In genomic region chr10:72272689-72273409, GRCh38 we compare ENCODE assay signal across 8 cellular contexts. TPM values are rescaled to one million over a fixed set of nuclear protein-coding genes. Genes with fewer than 3 reads are reported as not detected.
DNase-seq lines count a peak whose midpoint lies in the region; ATAC-seq, FAIRE-seq and TF ChIP-seq lines count a peak whose summit lies in the region.

No MANE protein-coding gene starts in this region.

- peak; percentile 86 to 95 for DNase-seq in A549 (ENCODE audit: low read depth in 1 of 2, low spot score in 1 of 2)
- DNase-seq in GM03348 (ENCODE audit: low spot score), result peak; percentile 96
- peak; percentile 100 for DNase-seq in NCI-H460 (ENCODE audit: extremely low read depth, low read depth)
- peak; percentile 73 to 74 for DNase-seq in activated T-cell treated with anti-CD3 and anti-CD28 coated beads, Interleukin-2, amount 50 U/mL, for 48 hours
- peak; percentile 95 for DNase-seq in fibroblast of mammary gland (ENCODE audit: low read depth)
- DNase-seq in ureter (ENCODE audit: low spot score), result peak; percentile 93

- peak overlapping the region; percentile 75 for H3K4me2 ChIP-seq in A549

- TF ChIP-seq CTCF in A549 (IDR thresholded peaks at IDR 0.05) (no peak), fibroblast of mammary gland (conservative IDR thresholded peaks at IDR 0.05; ENCODE audit: control insufficient read depth, insufficient read depth, low read depth, low read length) (no peak)

- peak; percentile 64 to 69 for ATAC-seq in A549
- peak; percentile 15 for ATAC-seq in HG02938 (IDR thresholded peaks at IDR 0.05; ENCODE audit: unreplicated experiment)

- peak overlapping the region; percentile 77 for H3K9ac ChIP-seq in muscle layer of colon (ENCODE audit: low read length)

- no peaks in the 10 kb centered on the region for H3K27me3 ChIP-seq in muscle layer of colon (ENCODE audit: control insufficient read depth in 1 of 2, insufficient read depth in 2 of 2, low read length in 2 of 2)

- no peaks in the 10 kb centered on the region for H3K36me3 ChIP-seq in muscle layer of colon (ENCODE audit: insufficient read depth, low read length)

- POLR2A ChIA-PET in A549 (lab: Yijun Ruan, JAX), result interaction anchor here (0.6 to 6.8 kb wide), 48 partner anchors 8 to 1098 kb away, joined by 3 to 197 read pairs (median 7); partner anchors contain the start of genes ANAPC16, ASCC1, CHST3 and DNAJB12

- H3K4me1 ChIP-seq in A549 (peaks cover 45% of the 10 kb centered on the region), muscle layer of colon (ENCODE audit: insufficient read depth, low read length) (peaks cover 15% of the 10 kb centered on the region)

- TF ChIP-seq EP300 in A549 (IDR thresholded peaks at IDR 0.05), result peak; percentile 83 to 90; a peak in 3 of 5 replicates

- FAIRE-seq in A549 (lab: Jason Lieb, UNC), result no peak

- H3K4me3 ChIP-seq in A549 (peak overlapping the region; percentile 67), fibroblast of mammary gland (ENCODE audit: control insufficient read depth, low read depth, low read length) (peak overlapping the region; percentile 76), muscle layer of colon (ENCODE audit: low read depth in 1 of 2, low read length in 2 of 2) (peak overlapping the region; percentile 59 to 96)

- peak; percentile 26; the same call in 1 of the 2 replicates for TF ChIP-seq POLR2A in A549 (IDR thresholded peaks at IDR 0.05; ENCODE audit: low read length)

- CTCF ChIA-PET in A549 (lab: Yijun Ruan, JAX), result interaction anchor here (0.6 to 8.9 kb wide), 17 partner anchors 9 to 146 kb away, joined by 3 to 94 read pairs (median 7); partner anchors contain the start of gene ANAPC16

- H3K9me3 ChIP-seq in A549 (no peaks in the 10 kb centered on the region), muscle layer of colon (ENCODE audit: low read length) (no peaks in the 10 kb centered on the region)

- under 1% methylated on average over 18 of the region's 28 CpGs for WGBS in A549 (ENCODE audit: missing lambda C conversion rate)

- TF ChIP-seq RAD21 in A549 (conservative IDR thresholded peaks at IDR 0.05 in 1 of 2, IDR thresholded peaks at IDR 0.05 in 1 of 2), result peak in 1 of 2 experiments; percentile 62; a peak in 3 of 5 replicates

- H3K27ac ChIP-seq in A549 (peak overlapping the region; percentile 97 to 100), muscle layer of colon (ENCODE audit: low read depth, low read length) (peak overlapping the region; percentile 82)

TF ChIP-seq in A549, 52 proteins besides CTCF, POLR2A, EP300 and RAD21:
- TF ChIP-seq USF2 (IDR thresholded peaks at IDR 0.05) (no peak), SMC3 (IDR thresholded peaks at IDR 0.05) (peak; percentile 52; the same call in 2 of the 3 replicates), NFE2L2 (conservative IDR thresholded peaks at IDR 0.05; ENCODE audit: low read length) (no peak), BCL3 (IDR thresholded peaks at IDR 0.05) (no peak; the same call in 1 of the 3 replicates), CHD4 (IDR thresholded peaks at IDR 0.05; ENCODE audit: borderline replicate concordance) (no peak), JUN (IDR thresholded peaks at IDR 0.05) (peak; percentile 86 to 93; a peak in 4 of 5 replicates), RARB (CRISPR knock-in tag; IDR thresholded peaks at IDR 0.05) (0 out of 2 replicates have a peak, but pooled peaks have one; percentile 64), NPAS2 (CRISPR knock-in tag; IDR thresholded peaks at IDR 0.05; ENCODE audit: borderline replicate concordance) (no peak), TFCP2L1 (CRISPR knock-in tag; IDR thresholded peaks at IDR 0.05) (0 out of 2 replicates have a peak, but pooled peaks have one; percentile 10), KDM1A (IDR thresholded peaks at IDR 0.05; ENCODE audit: low read depth) (peak; percentile 49; the same call in 1 of the 2 replicates), HOXB13 (CRISPR knock-in tag; IDR thresholded peaks at IDR 0.05; ENCODE audit: low read depth) (peak; percentile 65; the same call in 1 of the 2 replicates), JUNB (IDR thresholded peaks at IDR 0.05) (0 out of 2 replicates have a peak, but pooled peaks have one; percentile 31), CEBPB (IDR thresholded peaks at IDR 0.05) (peak; percentile 92 to 93), FOSL2 (IDR thresholded peaks at IDR 0.05) (no peak), FOSL2 (CRISPR knock-in tag; IDR thresholded peaks at IDR 0.05) (0 out of 2 replicates have a peak, but pooled peaks have one; percentile 4), RFX5 (IDR thresholded peaks at IDR 0.05) (peak; percentile 17; the same call in 1 of the 2 replicates), FOXS1 (CRISPR knock-in tag; IDR thresholded peaks at IDR 0.05) (no peak), HEYL (CRISPR knock-in tag; IDR thresholded peaks at IDR 0.05) (no peak), CBX8 (IDR thresholded peaks at IDR 0.05) (no peak)
- TF ChIP-seq, protein P1, sequence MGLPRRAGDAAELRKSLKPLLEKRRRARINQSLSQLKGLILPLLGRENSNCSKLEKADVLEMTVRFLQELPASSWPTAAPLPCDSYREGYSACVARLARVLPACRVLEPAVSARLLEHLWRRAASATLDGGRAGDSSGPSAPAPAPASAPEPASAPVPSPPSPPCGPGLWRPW (IDR thresholded peaks at IDR 0.05), result peak; percentile 73
- TF ChIP-seq, protein P2, sequence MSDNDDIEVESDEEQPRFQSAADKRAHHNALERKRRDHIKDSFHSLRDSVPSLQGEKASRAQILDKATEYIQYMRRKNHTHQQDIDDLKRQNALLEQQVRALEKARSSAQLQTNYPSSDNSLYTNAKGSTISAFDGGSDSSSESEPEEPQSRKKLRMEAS (IDR thresholded peaks at IDR 0.05), result 0 out of 2 replicates have a peak, but pooled peaks have one; percentile 37
- TF ChIP-seq, protein P3, sequence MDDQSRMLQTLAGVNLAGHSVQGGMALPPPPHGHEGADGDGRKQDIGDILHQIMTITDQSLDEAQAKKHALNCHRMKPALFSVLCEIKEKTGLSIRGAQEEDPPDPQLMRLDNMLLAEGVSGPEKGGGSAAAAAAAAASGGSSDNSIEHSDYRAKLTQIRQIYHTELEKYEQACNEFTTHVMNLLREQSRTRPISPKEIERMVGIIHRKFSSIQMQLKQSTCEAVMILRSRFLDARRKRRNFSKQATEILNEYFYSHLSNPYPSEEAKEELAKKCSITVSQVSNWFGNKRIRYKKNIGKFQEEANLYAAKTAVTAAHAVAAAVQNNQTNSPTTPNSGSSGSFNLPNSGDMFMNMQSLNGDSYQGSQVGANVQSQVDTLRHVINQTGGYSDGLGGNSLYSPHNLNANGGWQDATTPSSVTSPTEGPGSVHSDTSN (IDR thresholded peaks at IDR 0.05), result no peak

RNA-seq across cellular contexts. Expression of gene DDIT4, which starts 0.9 kb away (rescaled TPM):
- 329 and 392 TPM in 2 replicates for polyA plus RNA-seq in A549 (2011; rRNA removed)
- 189 and 275 TPM in 2 replicates for polyA plus RNA-seq in A549 (2012; cell fraction: cytosol; rRNA removed)
- polyA plus RNA-seq in A549 (2012; cell fraction: nucleus; rRNA removed), result 368 and 387 TPM in 2 replicates
- 188 to 239 TPM (median 238 TPM) in 3 replicates for polyA plus RNA-seq in A549 (2017; fragmentation: RNase III; extraction: RNeasy Plus Mini Kit Qiagen cat#74134 plus additional on column Dnase treatment)
- polyA minus RNA-seq in A549 (2011; rRNA and poly(A)+ RNA removed), result 299 and 339 TPM in 2 replicates
- total RNA-seq in NCI-H460 (2014; rRNA removed; shearing (Covaris generic)), result 711 and 784 TPM in 2 replicates
- polyA plus RNA-seq in NCI-H460 (2014; cell fraction: nucleus; rRNA removed), result 818 and 840 TPM in 2 replicates
- 525 TPM for total RNA-seq in ureter

RNA-seq across cellular contexts. Expression of gene ASCC1, which starts 56.8 kb away (rescaled TPM):
- polyA plus RNA-seq in A549 (2011; rRNA removed), result 82.3 and 83.7 TPM in 2 replicates
- 21.6 and 24.9 TPM in 2 replicates for polyA plus RNA-seq in A549 (2012; cell fraction: cytosol; rRNA removed)
- polyA plus RNA-seq in A549 (2012; cell fraction: nucleus; rRNA removed), result 12.2 and 19.1 TPM in 2 replicates
- 56.2 to 58.9 TPM (median 56.5 TPM) in 3 replicates for polyA plus RNA-seq in A549 (2017; fragmentation: RNase III; extraction: RNeasy Plus Mini Kit Qiagen cat#74134 plus additional on column Dnase treatment)
- 35.9 and 39.6 TPM in 2 replicates for polyA minus RNA-seq in A549 (2011; rRNA and poly(A)+ RNA removed)
- total RNA-seq in NCI-H460 (2014; rRNA removed; shearing (Covaris generic)), result 59.6 and 59.7 TPM in 2 replicates
- 29.1 and 34.0 TPM in 2 replicates for polyA plus RNA-seq in NCI-H460 (2014; cell fraction: nucleus; rRNA removed)
- 39.3 TPM for total RNA-seq in ureter

RNA-seq across cellular contexts. Expression of gene ANAPC16, which starts 57.0 kb away (rescaled TPM):
- polyA plus RNA-seq in A549 (2011; rRNA removed) (136 and 165 TPM in 2 replicates), A549 (2017; fragmentation: RNase III; extraction: RNeasy Plus Mini Kit Qiagen cat#74134 plus additional on column Dnase treatment) (75.1 to 86.1 TPM (median 79.8 TPM) in 3 replicates)
- polyA plus RNA-seq in A549 (2012; cell fraction: cytosol; rRNA removed), result 61.1 and 70.5 TPM in 2 replicates
- polyA plus RNA-seq in A549 (2012; cell fraction: nucleus; rRNA removed), result 13.7 and 21.8 TPM in 2 replicates
- polyA minus RNA-seq in A549 (2011; rRNA and poly(A)+ RNA removed), result 36.8 and 46.6 TPM in 2 replicates
- 170 and 182 TPM in 2 replicates for total RNA-seq in NCI-H460 (2014; rRNA removed; shearing (Covaris generic))
- 86.2 and 90.8 TPM in 2 replicates for polyA plus RNA-seq in NCI-H460 (2014; cell fraction: nucleus; rRNA removed)
- total RNA-seq in ureter, result 134 TPM

Comparison
In these comparisons a context has a peak if more than half of its experiments do, and no peak if none do; other contexts are left out.
1. Peak in every context shown above with its lines: DNase-seq, ATAC-seq, H3K4me3 ChIP-seq and H3K27ac ChIP-seq.